13 cellular contexts compared by ENCODE assay signal in the genomic region with DNA sequence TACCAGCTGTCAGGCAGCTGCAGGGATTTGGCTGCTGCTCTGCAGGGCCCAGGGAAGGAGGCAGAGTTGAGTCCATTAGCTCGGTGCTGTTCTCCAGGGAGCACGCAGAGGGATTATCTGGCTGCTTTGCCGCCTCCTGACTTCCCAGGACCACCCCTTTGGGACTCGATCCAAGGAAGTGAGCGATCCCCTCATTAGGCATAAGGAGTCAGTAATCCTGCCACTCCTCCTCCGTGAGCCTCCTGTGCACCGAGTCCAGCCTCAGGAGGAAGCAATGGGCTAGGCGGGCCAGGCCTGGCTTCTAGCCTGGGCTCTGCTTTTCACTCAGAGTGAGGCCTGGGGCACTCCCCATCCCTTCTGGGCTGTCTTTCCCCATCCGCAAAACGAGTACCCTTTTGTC.
DNase-seq lines count a peak whose midpoint lies in the region; ATAC-seq, FAIRE-seq and TF ChIP-seq lines count a peak whose summit lies in the region.
"Had no signal": no experiment of that assay in that cellular context is flagged by ENCODE, and none has a peak within 500 bp of the region (broad histone marks: within the 10 kb centered on the region; RNA-seq: fewer than 3 reads in every experiment).

No MANE protein-coding gene starts in this region.

- no peak overlapping the region for H3K4me3 Mint-ChIP-seq in nephron
- no peak overlapping the region for H3K4me3 Mint-ChIP-seq in nephron progenitor cell
- H3K4me3 Mint-ChIP-seq in activated naive CD8-positive, alpha-beta T cell treated with anti-CD3 and anti-CD28 coated beads, Interleukin-2, amount 50 U/mL, for 24 hours, result no peak overlapping the region
- H3K4me3 Mint-ChIP-seq in Calu3 (ENCODE audit: low read depth, unreplicated experiment), result no peak overlapping the region

- H3K9me3 Mint-ChIP-seq in nephron (no peaks in the 10 kb centered on the region), nephron progenitor cell (no peaks in the 10 kb centered on the region), Calu3 (ENCODE audit: low read depth, unreplicated experiment) (no peaks in the 10 kb centered on the region)
- no peaks in the 10 kb centered on the region for H3K9me3 Mint-ChIP-seq in activated naive CD8-positive, alpha-beta T cell treated with anti-CD3 and anti-CD28 coated beads, Interleukin-2, amount 50 U/mL, for 24 hours

- DNase-seq in D721Med (ENCODE audit: insufficient read length, low spot score) (peak; percentile 54), NCI-H1436 (lab: John Stamatoyannopoulos, UW) (peak; percentile 62), amniotic epithelial cell (ENCODE audit: low read depth) (peak; percentile 54), nephron progenitor cell (no peak), GOT3 (lab: John Stamatoyannopoulos, UW) (no peak), Calu3 (no peak)
- DNase-seq in activated naive CD8-positive, alpha-beta T cell treated with anti-CD3 and anti-CD28 coated beads, Interleukin-2, amount 50 U/mL, for 24 hours, result no peak
- DNase-seq: activated naive CD4-positive, alpha-beta T cell treated with Interleukin-2 at 50 U/mL for 16 hours; midbrain; stimulated activated CD4-positive, alpha-beta T cell treated with anti-CD3 and anti-CD28 coated beads, Interleukin-4, amount 100 ng/mL, for 24 hours; stimulated activated naive CD4-positive, alpha-beta T cell treated with Interleukin-2 at 50 U/mL for 16 hours had no signal

- H3K27ac Mint-ChIP-seq in nephron (peak overlapping the region in 2 of 3 experiments; percentile 43 to 49), nephron progenitor cell (no peak overlapping the region), Calu3 (ENCODE audit: unreplicated experiment) (no peak overlapping the region)
- no peak overlapping the region for H3K27ac Mint-ChIP-seq in activated naive CD8-positive, alpha-beta T cell treated with anti-CD3 and anti-CD28 coated beads, Interleukin-2, amount 50 U/mL, for 24 hours
- H3K27ac Mint-ChIP-seq: progenitor cell of endocrine pancreas had no signal

- intact Hi-C loops in Calu3 (cut with micrococcal nuclease; ENCODE audit: unreplicated experiment), result no loop called here

- CTCF ChIA-PET in Calu3 (lab: Charles Lee), result no interaction called here

- H3K4me1 Mint-ChIP-seq in nephron, result peaks cover 79% of the 10 kb centered on the region
- peaks cover 60% of the 10 kb centered on the region for H3K4me1 Mint-ChIP-seq in nephron progenitor cell
- no peaks in the 10 kb centered on the region for H3K4me1 Mint-ChIP-seq in activated naive CD8-positive, alpha-beta T cell treated with anti-CD3 and anti-CD28 coated beads, Interleukin-2, amount 50 U/mL, for 24 hours
- no peaks in the 10 kb centered on the region for H3K4me1 Mint-ChIP-seq in Calu3 (ENCODE audit: low read depth, unreplicated experiment)

- BruUV-seq in Calu3 (replicated peaks; lab: Mats Ljungman, UMichigan), result no TSS peak

- no peaks in the 10 kb centered on the region for H3K36me3 Mint-ChIP-seq in nephron (ENCODE audit: low read depth)
- no peaks in the 10 kb centered on the region for H3K36me3 Mint-ChIP-seq in nephron progenitor cell (ENCODE audit: low read depth)
- no peaks in the 10 kb centered on the region for H3K36me3 Mint-ChIP-seq in activated naive CD8-positive, alpha-beta T cell treated with anti-CD3 and anti-CD28 coated beads, Interleukin-2, amount 50 U/mL, for 24 hours (ENCODE audit: low read depth)
- H3K36me3 Mint-ChIP-seq in Calu3 (ENCODE audit: insufficient read depth, unreplicated experiment), result no peaks in the 10 kb centered on the region

- no peak for TF ChIP-seq CTCF in D721Med (IDR thresholded peaks at IDR 0.05; ENCODE audit: insufficient read depth, missing control alignments)
- no peak for TF ChIP-seq CTCF in nephron (IDR thresholded peaks at IDR 0.05; ENCODE audit: unreplicated experiment in 3 of 3)
- no peak for TF ChIP-seq CTCF in nephron progenitor cell (IDR thresholded peaks at IDR 0.05)
- TF ChIP-seq CTCF in Calu3 (IDR thresholded peaks at IDR 0.05; ENCODE audit: unreplicated experiment), result no peak

- no peak for FAIRE-seq in D721Med (lab: Jason Lieb, UNC)

- no peak for ATAC-seq in activated naive CD8-positive, alpha-beta T cell treated with anti-CD3 and anti-CD28 coated beads, Interleukin-2, amount 50 U/mL, for 24 hours

- H3K27me3 Mint-ChIP-seq in nephron (ENCODE audit: low read depth) (peaks cover 16% of the 10 kb centered on the region), nephron progenitor cell (ENCODE audit: low read depth, poor library complexity) (peaks cover 44% of the 10 kb centered on the region), Calu3 (ENCODE audit: unreplicated experiment) (peaks cover 100% of the 10 kb centered on the region)
- no peaks in the 10 kb centered on the region for H3K27me3 Mint-ChIP-seq in activated naive CD8-positive, alpha-beta T cell treated with anti-CD3 and anti-CD28 coated beads, Interleukin-2, amount 50 U/mL, for 24 hours

Comparison
In these comparisons a context has a peak if more than half of its experiments do, and no peak if none do; other contexts are left out.
1. DNase-seq: peak in D721Med (single experiment), NCI-H1436 (single experiment) and amniotic epithelial cell (single experiment); none in nephron progenitor cell (single experiment), activated naive CD8-positive, alpha-beta T cell treated with anti-CD3 and anti-CD28 coated beads, Interleukin-2, amount 50 U/mL, for 24 hours (single experiment), GOT3 (single experiment) and Calu3 (single experiment).
2. H3K27ac Mint-ChIP-seq: peak in nephron (2 of 3); none in nephron progenitor cell (single experiment), activated naive CD8-positive, alpha-beta T cell treated with anti-CD3 and anti-CD28 coated beads, Interleukin-2, amount 50 U/mL, for 24 hours (single experiment) and Calu3 (single experiment).